Comparison of ENCODE assay signal across 22 cellular contexts in the genomic region with DNA sequence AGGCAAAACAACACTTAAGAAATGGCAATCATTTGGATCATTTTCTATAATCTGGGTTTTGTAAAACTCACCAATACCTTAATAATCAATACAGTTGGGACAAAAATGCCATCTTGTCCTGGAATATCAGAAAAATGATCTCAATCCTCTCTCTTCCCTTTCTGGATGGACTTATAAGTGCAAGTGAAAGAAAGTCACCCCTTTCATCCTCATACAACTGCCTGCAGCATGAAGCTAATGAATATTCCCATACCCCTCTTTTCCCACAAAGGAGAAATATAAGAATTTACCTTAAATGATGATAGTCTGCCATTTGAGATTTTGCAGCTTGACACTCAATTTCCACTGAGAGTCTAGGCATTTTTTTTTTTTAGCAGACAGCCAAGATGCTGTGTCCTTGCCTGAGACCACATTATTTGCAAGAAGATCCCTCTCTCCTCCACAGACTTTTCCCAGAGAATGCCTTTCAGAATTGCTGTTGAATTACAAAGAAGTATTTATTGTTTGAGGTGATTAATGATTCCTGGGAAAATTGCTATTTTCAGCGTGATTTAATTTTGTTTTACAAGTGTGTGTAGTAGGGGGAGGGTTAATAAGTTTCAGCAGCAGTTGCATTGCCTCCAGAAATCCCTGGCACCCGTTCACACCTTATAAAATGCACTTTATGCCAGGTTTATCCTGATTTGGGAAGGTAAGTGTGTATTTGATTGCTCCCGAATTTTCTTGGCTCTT. TPM values are rescaled to one million over a fixed set of nuclear protein-coding genes. Genes with fewer than 3 reads are reported as not detected.
A peak's percentile ranks its signal among the peaks of the same experiment; 100 is the strongest.
DNase-seq lines count a peak whose midpoint lies in the region; ATAC-seq, FAIRE-seq and TF ChIP-seq lines count a peak whose summit lies in the region.
"Had no signal": no experiment of that assay in that cellular context is flagged by ENCODE, and none has a peak within 500 bp of the region (broad histone marks: within the 10 kb centered on the region; RNA-seq: fewer than 3 reads in every experiment).

No MANE protein-coding gene starts in this region.

- H3K27ac Mint-ChIP-seq in astrocyte (ENCODE audit: unreplicated experiment) = no peak overlapping the region
- H3K27ac Mint-ChIP-seq in progenitor cell of endocrine pancreas = no peak overlapping the region
- H3K27ac Mint-ChIP-seq: HFFc6 had no signal

- no peaks in the 10 kb centered on the region for H4K20me1 ChIP-seq in astrocyte (ENCODE audit: insufficient read depth, low read length)
- H4K20me1 ChIP-seq: BLaER1 treated with 17β-estradiol and CSF1 and Interleukin-3, amounts not matched to agents 10 nM and 100 nM had no signal

- ATAC-seq in lower lobe of right lung (no peak), upper lobe of right lung (no peak), HG03342 (IDR thresholded peaks at IDR 0.05; ENCODE audit: unreplicated experiment) (no peak)

- peaks cover 9% of the 10 kb centered on the region for H3K79me2 ChIP-seq in astrocyte (ENCODE audit: insufficient read depth, low read length)

- DNase-seq in astrocyte (ENCODE audit: low read depth) (peak; percentile 62), lower lobe of right lung (no peak), progenitor cell of endocrine pancreas (ENCODE audit: low spot score, unreplicated experiment) (no peak), upper lobe of right lung (no peak), posterior vena cava (ENCODE audit: low spot score) (no peak), substantia nigra (lab: John Stamatoyannopoulos, UW) (no peak)
- DNase-seq: CD8-positive, alpha-beta memory T cell; HFFc6; NCI-H1417 treated with DMSO at 0.1 percent for 48 hours; NCI-H187 treated with DMSO at 0.1 percent for 48 hours; NCI-H2227 treated with DMSO at 0.1 percent for 48 hours; NCI-H510A treated with DMSO at 0.1 percent for 48 hours; NCI-H774; RPMI8226; SIG-M5 had no signal

- H3K36me3 ChIP-seq in astrocyte (ENCODE audit: insufficient read depth, low read length) (no peaks in the 10 kb centered on the region), lower lobe of right lung (no peaks in the 10 kb centered on the region), upper lobe of right lung (no peaks in the 10 kb centered on the region)
- H3K36me3 ChIP-seq: BLaER1 treated with 17β-estradiol and CSF1 and Interleukin-3, amounts not matched to agents 10 nM and 100 nM had no signal

- no peak overlapping the region for H3K4me3 Mint-ChIP-seq in astrocyte (ENCODE audit: unreplicated experiment)
- peak overlapping the region; percentile 53 for H3K4me3 Mint-ChIP-seq in progenitor cell of endocrine pancreas (ENCODE audit: low read depth)
- H3K4me3 Mint-ChIP-seq: HFFc6 had no signal

- peaks cover 11% of the 10 kb centered on the region for H3K4me1 ChIP-seq in astrocyte (ENCODE audit: insufficient read depth, low read length)
- H3K4me1 ChIP-seq in lower lobe of right lung = peaks cover 39% of the 10 kb centered on the region
- H3K4me1 ChIP-seq in upper lobe of right lung = peaks cover 28% of the 10 kb centered on the region
- H3K4me1 ChIP-seq: BLaER1 treated with 17β-estradiol and CSF1 and Interleukin-3, amounts not matched to agents 10 nM and 100 nM had no signal

- intact Hi-C loops in lower lobe of right lung (cut with DNase I) (no loop called here), upper lobe of right lung (cut with DNase I) (no loop called here), posterior vena cava (cut with DNase I) (loop anchor here in 1 of 2 donors (10.0 kb wide), 1 partner anchor 92 kb away; no protein-coding TSS in a partner anchor)

- peaks cover 43% of the 10 kb centered on the region for H3K9me3 Mint-ChIP-seq in astrocyte (ENCODE audit: unreplicated experiment)
- no peaks in the 10 kb centered on the region for H3K9me3 Mint-ChIP-seq in progenitor cell of endocrine pancreas (ENCODE audit: low read depth)
- H3K9me3 Mint-ChIP-seq: CD8-positive, alpha-beta memory T cell; HFFc6 had no signal

- H3K27ac ChIP-seq in astrocyte (ENCODE audit: low read depth, low read length) = no peak overlapping the region
- peak overlapping the region; percentile 92 for H3K27ac ChIP-seq in lower lobe of right lung
- peak overlapping the region; percentile 89 for H3K27ac ChIP-seq in upper lobe of right lung
- no peak overlapping the region for H3K27ac ChIP-seq in substantia nigra (ENCODE audit: low read depth, low read length, poor library complexity, severe bottlenecking)
- H3K27ac ChIP-seq: BLaER1 treated with 17β-estradiol and CSF1 and Interleukin-3, amounts not matched to agents 10 nM and 100 nM; HL-60 had no signal

- H3K27me3 ChIP-seq in astrocyte (ENCODE audit: insufficient read depth, low read length) (peaks cover 75% of the 10 kb centered on the region), lower lobe of right lung (ENCODE audit: low read depth) (peaks cover 39% of the 10 kb centered on the region), upper lobe of right lung (peaks cover 5% of the 10 kb centered on the region)
- H3K27me3 ChIP-seq: BLaER1 treated with 17β-estradiol and CSF1 and Interleukin-3, amounts not matched to agents 10 nM and 100 nM had no signal

- FAIRE-seq in astrocyte (lab: Jason Lieb, UNC) = no peak
- FAIRE-seq: D721Med, GM12891, H54 had no signal

- H3K36me3 Mint-ChIP-seq in astrocyte (ENCODE audit: low read depth, unreplicated experiment) = peaks cover 2% of the 10 kb centered on the region
- peaks cover 11% of the 10 kb centered on the region for H3K36me3 Mint-ChIP-seq in progenitor cell of endocrine pancreas (ENCODE audit: insufficient read depth)
- H3K36me3 Mint-ChIP-seq: CD8-positive, alpha-beta memory T cell had no signal

- no peak overlapping the region for H3K4me2 ChIP-seq in astrocyte (ENCODE audit: low read length)
- H3K4me2 ChIP-seq: BLaER1 treated with 17β-estradiol and CSF1 and Interleukin-3, amounts not matched to agents 10 nM and 100 nM had no signal

- H2AFZ ChIP-seq in astrocyte (ENCODE audit: low read depth, low read length) = no peak overlapping the region

- no peak overlapping the region for H3K9ac ChIP-seq in astrocyte (ENCODE audit: low read length)
- H3K9ac ChIP-seq: BLaER1 treated with 17β-estradiol and CSF1 and Interleukin-3, amounts not matched to agents 10 nM and 100 nM had no signal

- H3K27me3 Mint-ChIP-seq in astrocyte (ENCODE audit: low read depth, unreplicated experiment) = peaks cover 91% of the 10 kb centered on the region
- H3K27me3 Mint-ChIP-seq in progenitor cell of endocrine pancreas = no peaks in the 10 kb centered on the region

- TF ChIP-seq CTCF in astrocyte (IDR thresholded peaks at IDR 0.05; ENCODE audit: insufficient read depth, low read depth, low read length) (no peak), lower lobe of right lung (IDR thresholded peaks at IDR 0.05) (no peak), progenitor cell of endocrine pancreas (IDR thresholded peaks at IDR 0.05; ENCODE audit: unreplicated experiment) (no peak), upper lobe of right lung (IDR thresholded peaks at IDR 0.05) (no peak)

- peaks cover 2% of the 10 kb centered on the region for H3K4me1 Mint-ChIP-seq in astrocyte (ENCODE audit: low read depth, unreplicated experiment)
- peaks cover 78% of the 10 kb centered on the region for H3K4me1 Mint-ChIP-seq in progenitor cell of endocrine pancreas (ENCODE audit: low read depth)

- H3K9me3 ChIP-seq in astrocyte (ENCODE audit: insufficient read depth, low read depth, low read length) (no peaks in the 10 kb centered on the region), lower lobe of right lung (no peaks in the 10 kb centered on the region), upper lobe of right lung (no peaks in the 10 kb centered on the region)

- H3K4me3 ChIP-seq in astrocyte (ENCODE audit: insufficient read depth, low read depth, low read length) = no peak overlapping the region
- H3K4me3 ChIP-seq in lower lobe of right lung = peak overlapping the region; percentile 69
- no peak overlapping the region for H3K4me3 ChIP-seq in upper lobe of right lung
- H3K4me3 ChIP-seq: BLaER1 treated with 17β-estradiol and CSF1 and Interleukin-3, amounts not matched to agents 10 nM and 100 nM had no signal

RNA-seq across cellular contexts. Expression of a gene that starts 3.8 kb away (rescaled TPM):
- total RNA-seq in astrocyte (not detected in 2 replicates), lower lobe of right lung (8.5 TPM), progenitor cell of endocrine pancreas (13.7 TPM in 2 replicates), upper lobe of right lung (7.1 TPM), posterior vena cava (1 to 10 TPM; 6.2 to 9.5 TPM)

RNA-seq across cellular contexts. Expression of a gene that starts 16.7 kb away (rescaled TPM):
- total RNA-seq in astrocyte (not detected in 2 replicates), lower lobe of right lung (16.0 TPM), progenitor cell of endocrine pancreas (12.6 and 18.1 TPM in 2 replicates), upper lobe of right lung (16.0 TPM), posterior vena cava (10 to 100 TPM; 11.3 to 17.6 TPM)
- total RNA-seq: CD8-positive, alpha-beta memory T cell had no signal

RNA-seq across cellular contexts. Expression of a gene that starts 20.8 kb away (rescaled TPM):
- total RNA-seq in astrocyte = not detected in 2 replicates
- total RNA-seq in lower lobe of right lung = 4.6 TPM
- total RNA-seq in progenitor cell of endocrine pancreas = 0.38 TPM in 1 of 2 replicates, not detected in the other
- total RNA-seq in upper lobe of right lung = 6.5 TPM
- 1 to 10 TPM; 8.6 to 9.1 TPM for total RNA-seq in posterior vena cava
- total RNA-seq: CD8-positive, alpha-beta memory T cell had no signal

RNA-seq across cellular contexts. Expression of a gene that starts 24.3 kb away (rescaled TPM):
- not detected in 2 replicates for total RNA-seq in astrocyte
- 1.5 TPM for total RNA-seq in lower lobe of right lung
- 17.9 and 18.6 TPM in 2 replicates for total RNA-seq in progenitor cell of endocrine pancreas
- 2.1 TPM for total RNA-seq in upper lobe of right lung
- total RNA-seq in posterior vena cava = 1 to 10 TPM; 1.3 to 2.0 TPM
- total RNA-seq: CD8-positive, alpha-beta memory T cell; HT1080 had no signal

RNA-seq across cellular contexts. Expression of a gene that starts 25.6 kb away (rescaled TPM):
- total RNA-seq in astrocyte (not detected in 2 replicates), lower lobe of right lung (4.6 TPM), progenitor cell of endocrine pancreas (77.4 and 85.5 TPM in 2 replicates), upper lobe of right lung (8.7 TPM), posterior vena cava (1 to 10 TPM; 7.2 to 9.3 TPM)
- total RNA-seq: CD8-positive, alpha-beta memory T cell; HT1080 had no signal

Comparison
In these comparisons a context has a peak if more than half of its experiments do, and no peak if none do; other contexts are left out.
1. H3K27ac ChIP-seq: peak in lower lobe of right lung (single experiment) and upper lobe of right lung (single experiment); none in astrocyte (single experiment) and substantia nigra (single experiment).
2. RNA of a gene that starts 16.7 kb away (total RNA-seq): 11.3 to 17.6 TPM in posterior vena cava, 16.0 TPM in upper lobe of right lung (single experiment), 16.0 TPM in lower lobe of right lung (single experiment) and 12.6 to 18.1 TPM in progenitor cell of endocrine pancreas; not detected in astrocyte; every median in the first group is over 10 times any median in the second.